1 cellular context compared by ENCODE assay signal in genomic region chr4:105472871-105473339, GRCh38.
TF ChIP-seq lines count a peak whose summit lies in the region.

No MANE protein-coding gene starts in this region.

TF ChIP-seq in endothelial cell of umbilical vein, 7 proteins besides CTCF, POLR2A, EP300 and RAD21 (continued from another document):
- TF ChIP-seq JUN (IDR thresholded peaks at IDR 0.05; ENCODE audit: borderline replicate concordance, insufficient read depth, insufficient read length, low read depth): peak; percentile 25
- TF ChIP-seq GATA2 (IDR thresholded peaks at IDR 0.05; ENCODE audit: insufficient read depth, insufficient read length, low read depth, low read length): no peak
